8 cellular contexts compared by ENCODE assay signal in genomic region chr6:73521351-73522254, GRCh38. TPM values are rescaled to one million over a fixed set of nuclear protein-coding genes. Genes with fewer than 3 reads are reported as not detected.
DNase-seq lines count a peak whose midpoint lies in the region; ATAC-seq and TF ChIP-seq lines count a peak whose summit lies in the region.

No MANE protein-coding gene starts in this region.

- DNase-seq in NCI-H1436 (lab: John Stamatoyannopoulos, UW): peak; percentile 73
- DNase-seq in NCI-H1436 treated with DMSO at 0.1 percent for 48 hours (lab: John Stamatoyannopoulos, UW): no peak
- DNase-seq in NCI-H1105 treated with DMSO at 0.1 percent for 48 hours (lab: John Stamatoyannopoulos, UW): peak; percentile 76
- peak; percentile 77 for DNase-seq in T1000 (lab: John Stamatoyannopoulos, UW)
- no peak for DNase-seq in colonic mucosa
- DNase-seq in lower leg skin (ENCODE audit: low spot score in 2 of 2): peak in 1 of 2 donors; percentile 97
- peak; percentile 66 for DNase-seq in stimulated activated CD8-positive, alpha-beta memory T cell treated with anti-CD3 and anti-CD28 coated beads, Interleukin-12 subunit alpha, Interleukin-12 subunit beta, amount 100 ng/mL, for 4 hours (ENCODE audit: low read depth)

- peak overlapping the region; percentile 90 to 99 for H3K9ac ChIP-seq in colonic mucosa (ENCODE audit: low read depth in 2 of 2, low read length in 2 of 2)

- peaks cover 3% of the 10 kb centered on the region for H3K4me1 ChIP-seq in colonic mucosa

- TF ChIP-seq CTCF in colonic mucosa (IDR thresholded peaks at IDR 0.05): no peak
- TF ChIP-seq CTCF in lower leg skin (IDR thresholded peaks at IDR 0.05): no peak

- no peaks in the 10 kb centered on the region for H3K27me3 ChIP-seq in colonic mucosa

- H3K36me3 ChIP-seq in colonic mucosa: peaks cover 6% of the 10 kb centered on the region

- H3K9me3 ChIP-seq in colonic mucosa: no peaks in the 10 kb centered on the region

- peak overlapping the region; percentile 48 for H3K4me3 ChIP-seq in colonic mucosa
- H3K4me3 ChIP-seq in lower leg skin (ENCODE audit: low read depth, poor library complexity, severe bottlenecking): peak overlapping the region; percentile 68

- no peak for TF ChIP-seq POLR2A in lower leg skin (IDR thresholded peaks at IDR 0.05)

- peak overlapping the region; percentile 99 for H3K27ac ChIP-seq in colonic mucosa

- WGBS in lower leg skin, 2 donors: 1% methylated on average over 23 to 38 of the region's 38 CpGs

- ATAC-seq in HG02763 (IDR thresholded peaks at IDR 0.05; ENCODE audit: unreplicated experiment): peak; percentile 35

- intact Hi-C loops in colonic mucosa (cut with DNase I): loop anchor here (5.0 kb wide), 1 partner anchor 59 kb away; the partner anchor contains the start of gene MTO1
- intact Hi-C loops in lower leg skin (cut with DNase I; ENCODE audit: low total_unique reads): no loop called here

RNA-seq across cellular contexts. Expression of gene EEF1A1, which starts 0.8 kb away (rescaled TPM):
- total RNA-seq in colonic mucosa (1,000 to 10,000 TPM; 7,049 to 8,990 TPM), lower leg skin (over 10,000 TPM in 2 of 4 donors, 1,000 to 10,000 TPM in 2; 8,072 to 12,275 (median 10,774) TPM)

Comparison
In these comparisons a context has a peak if more than half of its experiments do, and no peak if none do; other contexts are left out.
1. DNase-seq: peak in NCI-H1436 (single experiment), NCI-H1105 treated with DMSO at 0.1 percent for 48 hours (single experiment), T1000 (single experiment) and stimulated activated CD8-positive, alpha-beta memory T cell treated with anti-CD3 and anti-CD28 coated beads, Interleukin-12 subunit alpha, Interleukin-12 subunit beta, amount 100 ng/mL, for 4 hours (single experiment); none in NCI-H1436 treated with DMSO at 0.1 percent for 48 hours (single experiment) and colonic mucosa (single experiment).